Comparison of ENCODE assay signal across 15 cellular contexts in the genomic region with DNA sequence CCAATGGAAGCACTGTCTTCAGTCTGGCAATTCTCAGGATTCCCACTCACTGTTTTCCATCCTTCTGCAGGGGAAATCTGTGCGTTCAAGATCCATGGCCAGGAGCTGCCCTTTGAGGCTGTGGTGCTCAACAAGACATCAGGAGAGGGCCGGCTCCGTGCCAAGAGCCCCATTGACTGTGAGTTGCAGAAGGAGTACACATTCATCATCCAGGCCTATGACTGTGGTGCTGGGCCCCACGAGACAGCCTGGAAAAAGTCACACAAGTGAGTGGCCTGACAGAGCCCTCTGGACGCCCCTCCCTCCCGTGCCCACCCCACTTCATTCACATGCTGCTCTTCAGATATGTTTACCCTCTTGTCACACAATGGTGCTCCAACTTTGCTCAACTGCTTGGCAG.
DNase-seq lines count a peak whose midpoint lies in the region; ATAC-seq and TF ChIP-seq lines count a peak whose summit lies in the region.
"Had no signal": no experiment of that assay in that cellular context is flagged by ENCODE, and none has a peak within 500 bp of the region (broad histone marks: within the 10 kb centered on the region; RNA-seq: fewer than 3 reads in every experiment).

No MANE protein-coding gene starts in this region.

- H3K36me3 ChIP-seq in upper lobe of left lung (no peaks in the 10 kb centered on the region), body of pancreas (replicated peaks in 1 of 2; ENCODE audit: insufficient read depth in 1 of 2, low read depth in 2 of 2) (no peaks in the 10 kb centered on the region)
- H3K36me3 ChIP-seq: SJSA1 had no signal

- TF ChIP-seq POLR2A in upper lobe of left lung (IDR thresholded peaks at IDR 0.05), result no peak
- TF ChIP-seq POLR2A in body of pancreas (IDR thresholded peaks at IDR 0.05), result no peak

- no peak for TF ChIP-seq CTCF in upper lobe of left lung (IDR thresholded peaks at IDR 0.05)
- TF ChIP-seq CTCF in body of pancreas (IDR thresholded peaks at IDR 0.05), result no peak

- H3K4me1 ChIP-seq in upper lobe of left lung, result peaks cover 0 to 6% (median 2%) of the 10 kb centered on the region in 4 donors
- no peaks in the 10 kb centered on the region for H3K4me1 ChIP-seq in body of pancreas
- H3K4me1 ChIP-seq: SJSA1 had no signal

- WGBS in upper lobe of left lung, 2 donors, result 48 to 57% methylated on average over 4 to 6 of the region's 6 CpGs
- WGBS in body of pancreas, 2 donors, result 53 to 77% methylated on average over 6 of the region's 6 CpGs

- peak; percentile 39 to 81 for ATAC-seq in upper lobe of left lung (ENCODE audit: low FRiP score in 2 of 2)
- no peak for ATAC-seq in body of pancreas
- ATAC-seq: HepG2 had no signal

- H3K27me3 ChIP-seq in upper lobe of left lung (no peaks in the 10 kb centered on the region), body of pancreas (no peaks in the 10 kb centered on the region)
- H3K27me3 ChIP-seq: SJSA1 had no signal

- peak in 1 of 4 donors; percentile 65 for TF ChIP-seq EP300 in upper lobe of left lung (IDR thresholded peaks at IDR 0.05)

- DNase-seq in NCI-H510A treated with DMSO at 0.1 percent for 48 hours (lab: John Stamatoyannopoulos, UW), result peak; percentile 52
- no peak for DNase-seq in NCI-H510A (lab: John Stamatoyannopoulos, UW)
- DNase-seq in NCI-H187 treated with DMSO at 0.1 percent for 48 hours (lab: John Stamatoyannopoulos, UW), result peak; percentile 60
- peak; percentile 13 for DNase-seq in SHP77 treated with DMSO at 0.1 percent for 48 hours (lab: John Stamatoyannopoulos, UW)
- peak in 1 of 2 donors; percentile 92 for DNase-seq in upper lobe of left lung
- no peak for DNase-seq in body of pancreas
- no peak for DNase-seq in HK-2 (ENCODE audit: unreplicated experiment)
- no peak for DNase-seq in T-helper 1 cell
- DNase-seq: Calu3; CD4-positive, alpha-beta T cell; KBM-7; NCI-H2171; NCI-H774 had no signal

- intact Hi-C loops in body of pancreas (cut with DNase I), result no loop called here

- H3K27ac ChIP-seq in upper lobe of left lung (no peak overlapping the region), body of pancreas (no peak overlapping the region)
- H3K27ac ChIP-seq: SJSA1 had no signal

- H3K9me3 ChIP-seq in upper lobe of left lung (no peaks in the 10 kb centered on the region), body of pancreas (no peaks in the 10 kb centered on the region)
- H3K9me3 ChIP-seq: SJSA1 had no signal

- no peak overlapping the region for H3K4me3 ChIP-seq in upper lobe of left lung
- no peak overlapping the region for H3K4me3 ChIP-seq in body of pancreas
- H3K4me3 ChIP-seq: SJSA1 had no signal

Comparison
In these comparisons a context has a peak if more than half of its experiments do, and no peak if none do; other contexts are left out.
1. DNase-seq: peak in NCI-H510A treated with DMSO at 0.1 percent for 48 hours (single experiment), NCI-H187 treated with DMSO at 0.1 percent for 48 hours (single experiment) and SHP77 treated with DMSO at 0.1 percent for 48 hours (single experiment); none in NCI-H510A (single experiment), body of pancreas (0 of 4), HK-2 (single experiment) and T-helper 1 cell (0 of 5).